Comparison of ENCODE assay signal across 8 cellular contexts in genomic region chr4:1726146-1726934, GRCh38. TPM values are rescaled to one million over a fixed set of nuclear protein-coding genes. Genes with fewer than 3 reads are reported as not detected.
A peak's percentile ranks its signal among the peaks of the same experiment; 100 is the strongest.
DNase-seq lines count a peak whose midpoint lies in the region; ATAC-seq and TF ChIP-seq lines count a peak whose summit lies in the region.

No MANE protein-coding gene starts in this region.

- peaks cover 29% of the 10 kb centered on the region for H3K36me3 ChIP-seq in left ventricle myocardium inferior

- no peaks in the 10 kb centered on the region for H3K9me3 ChIP-seq in left ventricle myocardium inferior (replicated peaks)

- H3K27ac ChIP-seq in left ventricle myocardium inferior (replicated peaks): peak overlapping the region; percentile 75

- peak; percentile 58 for ATAC-seq in sciatic nerve
- no peak for ATAC-seq in GM18511 (IDR thresholded peaks at IDR 0.05; ENCODE audit: unreplicated experiment)

- TF ChIP-seq CTCF in left ventricle myocardium inferior (IDR thresholded peaks at IDR 0.05; ENCODE audit: borderline replicate concordance): no peak

- no peak overlapping the region for H3K4me3 ChIP-seq in left ventricle myocardium inferior

- no peaks in the 10 kb centered on the region for H3K27me3 ChIP-seq in left ventricle myocardium inferior (ENCODE audit: low read depth)

- DNase-seq in NCI-H82 (lab: John Stamatoyannopoulos, UW) (peak; percentile 84), NCI-H82 treated with DMSO at 0.1 percent for 48 hours (lab: John Stamatoyannopoulos, UW; ENCODE audit: unreplicated experiment) (no peak), NCI-H146 treated with DMSO at 0.1 percent for 48 hours (lab: John Stamatoyannopoulos, UW; ENCODE audit: unreplicated experiment) (peak; percentile 20), T-helper 22 cell (ENCODE audit: low read depth) (peak; percentile 65), amniotic stem cell (lab: John Stamatoyannopoulos, UW) (peak; percentile 26), left ventricle myocardium inferior (peak; percentile 90), sciatic nerve (ENCODE audit: low spot score) (peak; percentile 94)

- intact Hi-C loops in left ventricle myocardium inferior (cut with micrococcal nuclease): loop anchor here (5.0 to 10.0 kb wide), 2 partner anchors 34 to 372 kb away; no protein-coding TSS in a partner anchor
- intact Hi-C loops in sciatic nerve (cut with DNase I): loop anchor here (5.0 kb wide), 1 partner anchor 34 kb away; no protein-coding TSS in a partner anchor

- H3K4me1 ChIP-seq in left ventricle myocardium inferior: peaks cover 50% of the 10 kb centered on the region

RNA-seq across cellular contexts. Expression of gene TACC3, which starts 5.0 kb away (rescaled TPM):
- total RNA-seq in left ventricle myocardium inferior (5.8 TPM), sciatic nerve (9.9 TPM)

RNA-seq across cellular contexts. Expression of gene TMEM129, which starts 5.2 kb away (rescaled TPM):
- total RNA-seq in left ventricle myocardium inferior (29.6 TPM), sciatic nerve (24.1 TPM)

RNA-seq across cellular contexts. Expression of gene SLBP, which starts 14.2 kb away (rescaled TPM):
- total RNA-seq in left ventricle myocardium inferior (11.7 TPM), sciatic nerve (23.2 TPM)

RNA-seq across cellular contexts. Expression of gene FAM53A, which starts 42.2 kb away (rescaled TPM):
- total RNA-seq in left ventricle myocardium inferior (0.71 TPM), sciatic nerve (1.9 TPM)
